Comparison of ENCODE assay signal across 10 cellular contexts in genomic region chr7:134954197-134955082, GRCh38. TPM values are rescaled to one million over a fixed set of nuclear protein-coding genes. Genes with fewer than 3 reads are reported as not detected.
DNase-seq lines count a peak whose midpoint lies in the region; ATAC-seq, FAIRE-seq and TF ChIP-seq lines count a peak whose summit lies in the region.
"Had no signal": no experiment of that assay in that cellular context is flagged by ENCODE, and none has a peak within 500 bp of the region (broad histone marks: within the 10 kb centered on the region; RNA-seq: fewer than 3 reads in every experiment).

No MANE protein-coding gene starts in this region.

- peak; percentile 82 for FAIRE-seq in GM12878 (lab: Jason Lieb, UNC)

- no peaks in the 10 kb centered on the region for H3K79me2 ChIP-seq in GM12878 (ENCODE audit: control insufficient read depth, insufficient read depth, low read length)

- CTCF ChIA-PET in GM12878 (lab: Yijun Ruan, JAX): interaction anchor here (0.6 to 3.5 kb wide), 36 partner anchors 9 to 522 kb away, joined by 3 to 49 read pairs (median 5); partner anchors contain the start of genes AGBL3, BPGM and CYREN

- H3K9ac ChIP-seq in GM12878 (ENCODE audit: control insufficient read depth, insufficient read depth, low read length): no peak overlapping the region

- peak; percentile 83 for ATAC-seq in GM12878
- ATAC-seq in GM18505 (IDR thresholded peaks at IDR 0.05; ENCODE audit: unreplicated experiment): no peak

- no peaks in the 10 kb centered on the region; the same call in 1 of the 2 replicates for H3K4me1 ChIP-seq in GM12878 (ENCODE audit: control insufficient read depth, insufficient read depth, low read length)

- SMC1A ChIA-PET in GM12878 (lab: Charles Lee; ENCODE audit: uncharacterized antibody, unreplicated experiment): interaction anchor here (0.6 to 5.3 kb wide), 25 partner anchors 9 to 522 kb away, joined by 3 to 34 read pairs (median 4); no protein-coding TSS in a partner anchor

- no peaks in the 10 kb centered on the region for H3K9me3 ChIP-seq in GM12878 (replicated peaks; ENCODE audit: control insufficient read depth, insufficient read depth, low read length)

- no peak overlapping the region; the same call in 1 of the 2 replicates for H3K4me2 ChIP-seq in GM12878 (ENCODE audit: control insufficient read depth, insufficient read depth)

- H2AFZ ChIP-seq in GM12878 (ENCODE audit: control insufficient read depth, low read depth, low read length): no peak overlapping the region

- H3K27ac ChIP-seq in GM12878 (ENCODE audit: control insufficient read depth, insufficient read depth): no peak overlapping the region

- TF ChIP-seq EP300 in GM12878 (IDR thresholded peaks at IDR 0.05; ENCODE audit: borderline replicate concordance in 1 of 2, control insufficient read depth in 1 of 2, low read depth in 2 of 2, low read length in 2 of 2): no peak

- no peak for TF ChIP-seq POLR2A in GM12878 (IDR thresholded peaks at IDR 0.05; ENCODE audit: low read depth, low read length)
- no peak for TF ChIP-seq POLR2A in GM18505 (IDR thresholded peaks at IDR 0.05; ENCODE audit: borderline replicate concordance, extremely low read depth, insufficient read depth, insufficient read length)

- 33% methylated on average over 9 of the region's 9 CpGs for WGBS in GM12878 (ENCODE audit: insufficient coverage, insufficient replicate concordance, low lambda C conversion rate, missing lambda C conversion rate)

- no peaks in the 10 kb centered on the region for H3K36me3 ChIP-seq in GM12878 (ENCODE audit: control insufficient read depth in 2 of 2, insufficient read depth in 2 of 2, low read length in 1 of 2)

- peak; percentile 42 for DNase-seq in NCI-H2171 treated with DMSO at 0.1 percent for 48 hours (lab: John Stamatoyannopoulos, UW)
- DNase-seq in NCI-H2171 (lab: John Stamatoyannopoulos, UW): no peak
- peak; percentile 61 for DNase-seq in NCI-H1092 treated with DMSO at 0.1 percent for 48 hours (lab: John Stamatoyannopoulos, UW)
- DNase-seq in GM12878 (ENCODE audit: low read depth, low spot score): peak; percentile 15
- peak; percentile 50 for DNase-seq in left kidney (ENCODE audit: low read depth, low spot score)
- DNase-seq in activated CD8-positive, alpha-beta memory T cell treated with anti-CD3 and anti-CD28 coated beads for 24 hours: no peak
- no peak for DNase-seq in activated CD4-positive, CD25-positive, alpha-beta regulatory T cell (lab: John Stamatoyannopoulos, UW)
- DNase-seq: activated B cell treated with CpG ODN at 0.5 μM for 24 hours, right cardiac atrium had no signal

- in situ Hi-C loops in GM12878 (cut with MboI): no loop called here

- H3K4me3 ChIP-seq in GM12878: no peak overlapping the region

- POLR2A ChIA-PET in GM12878 (lab: Charles Lee): no interaction called here

- intact Hi-C loops in GM12878 (cut with micrococcal nuclease; ENCODE audit: unreplicated experiment): loop anchor here (5.0 kb wide), 1 partner anchor 522 kb away; no protein-coding TSS in a partner anchor

- RAD21 ChIA-PET in GM12878 (lab: Charles Lee; ENCODE audit: unreplicated experiment): interaction anchor here (0.9 to 3.5 kb wide), 14 partner anchors 9 to 321 kb away, joined by 3 to 28 read pairs (median 6); partner anchors contain the start of genes AGBL3 and CYREN

- H3K27me3 ChIP-seq in GM12878 (replicated peaks in 1 of 2; ENCODE audit: control insufficient read depth in 2 of 2, insufficient read depth in 2 of 2, low read length in 1 of 2): no peaks in the 10 kb centered on the region

- no peaks in the 10 kb centered on the region for H4K20me1 ChIP-seq in GM12878 (ENCODE audit: control insufficient read depth, insufficient read depth)

- peak; percentile 72 for TF ChIP-seq RAD21 in GM12878 (IDR thresholded peaks at IDR 0.05; ENCODE audit: insufficient read depth, low read depth, low read length)

- BruUV-seq in GM12878 (replicated peaks; lab: Mats Ljungman, UMichigan): no TSS peak

- TF ChIP-seq CTCF in GM12878 (IDR thresholded peaks at IDR 0.05 in 2 of 3, conservative IDR thresholded peaks at IDR 0.05 in 1 of 3; ENCODE audit: control insufficient read depth in 2 of 3, extremely low read depth in 1 of 3, insufficient read depth in 1 of 3, low read depth in 3 of 3, low read length in 3 of 3): peak; percentile 49 to 64 (median 58)

TF ChIP-seq in GM12878, 131 proteins besides CTCF, POLR2A, EP300 and RAD21:
- TF ChIP-seq TCF7 (IDR thresholded peaks at IDR 0.05; ENCODE audit: borderline replicate concordance) (no peak), SMC3 (IDR thresholded peaks at IDR 0.05; ENCODE audit: borderline replicate concordance, low read length) (peak; percentile 68; the same call in 1 of the 2 replicates)

RNA-seq across cellular contexts. Expression of gene AGBL3, which starts 31.9 kb away (rescaled TPM):
- 52.9 and 65.3 TPM in 2 replicates for total RNA-seq in GM12878 (2013; cell fraction: nucleolus; rRNA removed)
- 3.2 and 3.5 TPM in 2 replicates for total RNA-seq in GM12878 (2014; rRNA removed)
- total RNA-seq in GM12878 (2014; rRNA removed; fragmentation: Illumina TruSeq; extraction: Trizol): 2.9 and 3.8 TPM in 2 replicates
- total RNA-seq in GM12878 (2021): 2.3 and 4.2 TPM in 2 replicates
- 1.1 TPM for polyA plus RNA-seq in GM12878 (2011; ENCODE audit: low read depth)
- 12.4 and 24.0 TPM in 2 replicates for polyA plus RNA-seq in GM12878 (2011; rRNA removed)
- polyA plus RNA-seq in GM12878 (2011; cell fraction: cytosol; rRNA removed): 3.3 and 4.4 TPM in 2 replicates
- 8.8 and 9.8 TPM in 2 replicates for polyA plus RNA-seq in GM12878 (2011; cell fraction: nucleus; rRNA removed)
- polyA plus RNA-seq in GM12878 (2012): 2.6 and 2.8 TPM in 2 replicates
- 3.7 TPM in 2 replicates for polyA plus RNA-seq in GM12878 (2014; fragmentation: Illumina TruSeq; extraction: Trizol)
- polyA plus RNA-seq in GM12878 (2014; fragmentation: Nextera tagmentation; extraction: Ambion mirVana): 1 to 10 TPM in 1 of 2 experiments, under 1 TPM in 1; 0.82 to 1.4 TPM
- polyA plus RNA-seq in GM12878 (2014; rRNA removed): 1.8 and 2.4 TPM in 2 replicates
- polyA plus RNA-seq in GM12878 (2016; fragmentation: Nextera tagmentation; extraction: Ambion mirVana): 1 to 10 TPM; 7.4 to 8.3 TPM
- 6.6 and 7.2 TPM in 2 replicates for polyA minus RNA-seq in GM12878 (2011; rRNA and poly(A)+ RNA removed)
- polyA minus RNA-seq in GM12878 (2011; cell fraction: cytosol; rRNA and poly(A)+ RNA removed): 0.52 and 0.80 TPM in 2 replicates
- 12.5 and 22.0 TPM in 2 replicates for polyA minus RNA-seq in GM12878 (2011; cell fraction: nucleus; rRNA and poly(A)+ RNA removed)

Comparison
In these comparisons a context has a peak if more than half of its experiments do, and no peak if none do; other contexts are left out.
1. DNase-seq: peak in NCI-H2171 treated with DMSO at 0.1 percent for 48 hours (single experiment), NCI-H1092 treated with DMSO at 0.1 percent for 48 hours (single experiment), GM12878 (single experiment) and left kidney (single experiment); none in NCI-H2171 (single experiment), activated CD8-positive, alpha-beta memory T cell treated with anti-CD3 and anti-CD28 coated beads for 24 hours (single experiment) and activated CD4-positive, CD25-positive, alpha-beta regulatory T cell (0 of 4).